ENCODE assay signal across 20 cellular contexts in genomic region chr4:114334808-114335739, GRCh38.
"Had no signal": no experiment of that assay in that cellular context is flagged by ENCODE, and none has a peak within 500 bp of the region (broad histone marks: within the 10 kb centered on the region; RNA-seq: fewer than 3 reads in every experiment).

No MANE protein-coding gene starts in this region.

- H3K4me3 ChIP-seq: coronary artery, heart right ventricle, tibial nerve had no signal

- H3K9me3 ChIP-seq: heart right ventricle, tibial nerve had no signal

- H3K27me3 ChIP-seq: brain microvascular endothelial cell, heart right ventricle, tibial nerve had no signal

- H3K36me3 Mint-ChIP-seq: activated naive CD4-positive, alpha-beta T cell treated with anti-CD3 and anti-CD28 coated beads, Interleukin-2, amount 10 ng/mL, durations not matched to agents 7 days and 5 days; immature natural killer cell; natural killer cell treated with Interleukin-12 subunit alpha and Interleukin-12 subunit beta and Interleukin-15 and Interleukin-18, amount 100 ng/mL, for 72 hours had no signal

- H3K27me3 Mint-ChIP-seq: activated naive CD4-positive, alpha-beta T cell treated with anti-CD3 and anti-CD28 coated beads, Interleukin-2, amount 10 ng/mL, durations not matched to agents 7 days and 5 days; natural killer cell treated with Interleukin-12 subunit alpha and Interleukin-12 subunit beta and Interleukin-15 and Interleukin-18, amount 100 ng/mL, for 72 hours had no signal

- H3K36me3 ChIP-seq: brain microvascular endothelial cell, heart right ventricle, tibial nerve had no signal

- H3K27ac ChIP-seq: brain microvascular endothelial cell, coronary artery, heart right ventricle, tibial nerve had no signal

- DNase-seq: activated CD4-positive, alpha-beta T cell treated with anti-CD3 and anti-CD28 coated beads, Interleukin-2, amount 50 U/mL, for 1 hour; activated CD8-positive, alpha-beta memory T cell treated with anti-CD3 and anti-CD28 coated beads, Interleukin-2, amount 50 U/mL, for 4 hours; activated effector memory CD4-positive, alpha-beta T cell treated with Interleukin-2 at 50 U/mL for 16 hours; activated naive CD4-positive, alpha-beta T cell treated with anti-CD3 and anti-CD28 coated beads, Interleukin-2, amount 10 ng/mL, durations not matched to agents 7 days and 5 days; activated naive CD8-positive, alpha-beta T cell treated with anti-CD3 and anti-CD28 coated beads, Interleukin-2, amount 50 U/mL, for 24 hours; activated T-cell treated with anti-CD3 and anti-CD28 coated beads, Interleukin-2, amount 50 U/mL, for 48 hours; aorta; brain microvascular endothelial cell; heart right ventricle; immature natural killer cell; nucleus accumbens; retina; stimulated activated naive CD8-positive, alpha-beta T cell treated with anti-CD3 and anti-CD28 coated beads, Interleukin-15, Interleukin-2, amounts not matched to agents 100 U/mL and 50 U/mL, for 24 hours; substantia nigra; T1000 had no signal

- H3K27ac Mint-ChIP-seq: activated naive CD4-positive, alpha-beta T cell treated with anti-CD3 and anti-CD28 coated beads, Interleukin-2, amount 10 ng/mL, durations not matched to agents 7 days and 5 days; activated naive CD8-positive, alpha-beta T cell treated with anti-CD3 and anti-CD28 coated beads, Interleukin-2, amount 50 U/mL, for 24 hours; immature natural killer cell; natural killer cell treated with Interleukin-12 subunit alpha and Interleukin-12 subunit beta and Interleukin-15 and Interleukin-18, amount 100 ng/mL, for 72 hours had no signal

- H3K4me3 Mint-ChIP-seq: activated naive CD4-positive, alpha-beta T cell treated with anti-CD3 and anti-CD28 coated beads, Interleukin-2, amount 10 ng/mL, durations not matched to agents 7 days and 5 days; activated naive CD8-positive, alpha-beta T cell treated with anti-CD3 and anti-CD28 coated beads, Interleukin-2, amount 50 U/mL, for 24 hours; immature natural killer cell; natural killer cell treated with Interleukin-12 subunit alpha and Interleukin-12 subunit beta and Interleukin-15 and Interleukin-18, amount 100 ng/mL, for 72 hours had no signal

- H3K4me1 Mint-ChIP-seq: activated naive CD4-positive, alpha-beta T cell treated with anti-CD3 and anti-CD28 coated beads, Interleukin-2, amount 10 ng/mL, durations not matched to agents 7 days and 5 days; activated naive CD8-positive, alpha-beta T cell treated with anti-CD3 and anti-CD28 coated beads, Interleukin-2, amount 50 U/mL, for 24 hours; immature natural killer cell had no signal

- H3K9me3 Mint-ChIP-seq: activated naive CD4-positive, alpha-beta T cell treated with anti-CD3 and anti-CD28 coated beads, Interleukin-2, amount 10 ng/mL, durations not matched to agents 7 days and 5 days had no signal

- ATAC-seq: activated CD4-positive, CD25-positive, alpha-beta regulatory T cell treated with anti-CD3 and anti-CD28 coated beads, Interleukin-2, amount 50 U/mL, for 24 hours; activated naive CD8-positive, alpha-beta T cell treated with anti-CD3 and anti-CD28 coated beads, Interleukin-2, amount 50 U/mL, for 24 hours; esophagus mucosa; heart right ventricle; natural killer cell treated with Interleukin-12 subunit alpha and Interleukin-12 subunit beta and Interleukin-15 and Interleukin-18, amount 100 ng/mL, for 72 hours; stimulated activated naive CD8-positive, alpha-beta T cell treated with anti-CD3 and anti-CD28 coated beads, Interleukin-15, Interleukin-2, amounts not matched to agents 100 U/mL and 50 U/mL, for 24 hours had no signal

- H3K4me1 ChIP-seq: heart right ventricle, tibial nerve had no signal
